14 cellular contexts compared by ENCODE assay signal in the genomic region with DNA sequence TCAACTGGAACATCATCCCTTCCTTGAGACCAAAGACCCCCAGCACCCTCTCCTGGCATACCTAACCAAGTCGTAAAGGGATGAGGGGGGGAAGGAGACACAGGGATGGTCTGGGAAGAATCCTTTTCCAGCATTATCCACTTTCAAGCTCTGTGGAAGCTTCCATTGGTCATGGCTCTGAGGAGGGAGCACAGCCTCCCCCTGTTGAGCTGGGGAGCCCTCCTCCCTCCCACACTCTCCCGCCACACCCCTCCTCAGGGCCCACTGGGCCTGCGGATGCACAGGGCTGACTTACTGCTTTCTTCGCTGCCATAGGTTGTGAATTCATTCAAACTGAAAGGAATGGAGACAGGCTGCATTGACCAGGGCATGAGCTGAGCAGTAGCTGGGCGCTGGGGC. TPM values are rescaled to one million over a fixed set of nuclear protein-coding genes. Genes with fewer than 3 reads are reported as not detected.
DNase-seq lines count a peak whose midpoint lies in the region; ATAC-seq and TF ChIP-seq lines count a peak whose summit lies in the region.
"Had no signal": no experiment of that assay in that cellular context is flagged by ENCODE, and none has a peak within 500 bp of the region (broad histone marks: within the 10 kb centered on the region; RNA-seq: fewer than 3 reads in every experiment).

No MANE protein-coding gene starts in this region.

- no peak overlapping the region for H3K27ac ChIP-seq in osteoblast (ENCODE audit: low read depth, low read length)
- H3K27ac ChIP-seq: SK-N-MC had no signal

- in situ Hi-C loops in GM13976 (cut with MboI; ENCODE audit: low sequenced_read_pairs, unreplicated experiment) = no loop called here

- no peak overlapping the region for H3K4me3 Mint-ChIP-seq in T-cell
- H3K4me3 Mint-ChIP-seq in T-helper 2 cell treated with Interferon-gamma antibody and Interleukin-4, amounts not matched to agents 5 μg/mL and 100 μg/mL, for 36 hours = no peak overlapping the region
- H3K4me3 Mint-ChIP-seq: CD8-positive, alpha-beta memory T cell had no signal

- no peaks in the 10 kb centered on the region for H3K27me3 ChIP-seq in osteoblast (ENCODE audit: insufficient read depth, low read length)

- ATAC-seq in SK-N-SH treated with all-trans-retinoic acid at 6 μM for 48 hours (peak; percentile 4; the same call in 1 of the 3 replicates), T-cell (replicated peaks in 1 of 4) (no peak), HG03159 (IDR thresholded peaks at IDR 0.05; ENCODE audit: unreplicated experiment) (no peak)

- no peaks in the 10 kb centered on the region for H3K27me3 Mint-ChIP-seq in T-cell
- no peaks in the 10 kb centered on the region for H3K27me3 Mint-ChIP-seq in T-helper 2 cell treated with Interferon-gamma antibody and Interleukin-4, amounts not matched to agents 5 μg/mL and 100 μg/mL, for 36 hours (ENCODE audit: low read depth)
- H3K27me3 Mint-ChIP-seq: CD8-positive, alpha-beta memory T cell had no signal

- peaks cover 18 to 21% (median 21%) of the 10 kb centered on the region in 3 donors for H3K4me1 Mint-ChIP-seq in T-cell
- peaks cover 19% of the 10 kb centered on the region for H3K4me1 Mint-ChIP-seq in T-helper 2 cell treated with Interferon-gamma antibody and Interleukin-4, amounts not matched to agents 5 μg/mL and 100 μg/mL, for 36 hours (ENCODE audit: low read depth)

- no peaks in the 10 kb centered on the region for H3K79me2 ChIP-seq in osteoblast (ENCODE audit: insufficient read depth, low read length)

- peaks cover 52% of the 10 kb centered on the region for H3K36me3 ChIP-seq in osteoblast (ENCODE audit: insufficient read depth, low read length)

- H3K9me3 ChIP-seq in osteoblast (ENCODE audit: low read depth, low read length) = no peaks in the 10 kb centered on the region
- H3K9me3 ChIP-seq: HAP-1 had no signal

- no peak overlapping the region for H3K27ac Mint-ChIP-seq in T-cell
- no peak overlapping the region for H3K27ac Mint-ChIP-seq in T-helper 2 cell treated with Interferon-gamma antibody and Interleukin-4, amounts not matched to agents 5 μg/mL and 100 μg/mL, for 36 hours

- H3K4me1 ChIP-seq in osteoblast (ENCODE audit: insufficient read depth, low read length) = peaks cover 4% of the 10 kb centered on the region
- H3K4me1 ChIP-seq: HAP-1 had no signal

- peaks cover 38% of the 10 kb centered on the region for H3K36me3 Mint-ChIP-seq in T-cell
- H3K36me3 Mint-ChIP-seq in T-helper 2 cell treated with Interferon-gamma antibody and Interleukin-4, amounts not matched to agents 5 μg/mL and 100 μg/mL, for 36 hours (ENCODE audit: low read depth) = peaks cover 47% of the 10 kb centered on the region

- CTCF ChIA-PET in T-cell (lab: Charles Lee) = interaction anchor here (0.5 to 2.0 kb wide), 8 partner anchors 12 to 471 kb away, joined by 3 to 6 read pairs (median 4); a partner anchor contains a TSS

- H3K4me3 ChIP-seq in osteoblast (ENCODE audit: insufficient read depth, low read length) = no peak overlapping the region
- H3K4me3 ChIP-seq: HAP-1, SK-N-MC had no signal

- DNase-seq in AG20443 (ENCODE audit: low spot score) = peak; percentile 7
- peak; percentile 37 for DNase-seq in GM13976 (ENCODE audit: low spot score)
- peak; percentile 44 for DNase-seq in osteoblast (ENCODE audit: insufficient read length, low spot score, missing footprints)
- DNase-seq in T-cell = no peak
- no peak for DNase-seq in stimulated activated CD4-positive, alpha-beta T cell treated with anti-CD3 and anti-CD28 coated beads, Interleukin-2, amount 100 ng/mL, for 48 hours
- no peak for DNase-seq in T-helper 2 cell treated with Interferon-gamma antibody and Interleukin-4, amounts not matched to agents 5 μg/mL and 100 μg/mL, for 36 hours (ENCODE audit: low spot score)

- POLR2A ChIA-PET in T-cell (lab: Charles Lee) = no interaction called here

- H4K20me1 ChIP-seq in osteoblast (ENCODE audit: insufficient read depth, low read length) = peaks cover 5% of the 10 kb centered on the region

- no peak overlapping the region for H2AFZ ChIP-seq in osteoblast (ENCODE audit: low read length)

- TF ChIP-seq CTCF in GM13976 (IDR thresholded peaks at IDR 0.05; ENCODE audit: borderline replicate concordance, control extremely low read depth, extremely low read depth, insufficient read depth, missing control alignments) (no peak), osteoblast (IDR thresholded peaks at IDR 0.05; ENCODE audit: extremely low read depth, low read depth, low read length) (no peak)

- H3K4me2 ChIP-seq in osteoblast (ENCODE audit: insufficient read depth, low read length) = no peak overlapping the region

- H3K9me3 Mint-ChIP-seq in T-cell = no peaks in the 10 kb centered on the region
- no peaks in the 10 kb centered on the region for H3K9me3 Mint-ChIP-seq in T-helper 2 cell treated with Interferon-gamma antibody and Interleukin-4, amounts not matched to agents 5 μg/mL and 100 μg/mL, for 36 hours
- H3K9me3 Mint-ChIP-seq: CD8-positive, alpha-beta memory T cell had no signal

TF ChIP-seq in SK-N-SH treated with all-trans-retinoic acid at 6 μM for 48 hours, 23 proteins besides CTCF, POLR2A, EP300 and RAD21:
- TF ChIP-seq RARB (CRISPR knock-in tag; IDR thresholded peaks at IDR 0.05) = no peak
- TF ChIP-seq ZNF565 (CRISPR knock-in tag; conservative IDR thresholded peaks at IDR 0.05; ENCODE audit: low read depth) = no peak
- TF ChIP-seq TCF4 (CRISPR knock-in tag; IDR thresholded peaks at IDR 0.05; ENCODE audit: borderline replicate concordance) = no peak
- TF ChIP-seq, protein P1, sequence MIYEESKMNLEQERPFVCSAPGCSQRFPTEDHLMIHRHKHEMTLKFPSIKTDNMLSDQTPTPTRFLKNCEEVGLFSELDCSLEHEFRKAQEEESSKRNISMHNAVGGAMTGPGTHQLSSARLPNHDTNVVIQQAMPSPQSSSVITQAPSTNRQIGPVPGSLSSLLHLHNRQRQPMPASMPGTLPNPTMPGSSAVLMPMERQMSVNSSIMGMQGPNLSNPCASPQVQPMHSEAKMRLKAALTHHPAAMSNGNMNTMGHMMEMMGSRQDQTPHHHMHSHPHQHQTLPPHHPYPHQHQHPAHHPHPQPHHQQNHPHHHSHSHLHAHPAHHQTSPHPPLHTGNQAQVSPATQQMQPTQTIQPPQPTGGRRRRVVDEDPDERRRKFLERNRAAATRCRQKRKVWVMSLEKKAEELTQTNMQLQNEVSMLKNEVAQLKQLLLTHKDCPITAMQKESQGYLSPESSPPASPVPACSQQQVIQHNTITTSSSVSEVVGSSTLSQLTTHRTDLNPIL (CRISPR knock-in tag; IDR thresholded peaks at IDR 0.05; ENCODE audit: low read depth) = no peak
- no peak for TF ChIP-seq ARNTL (CRISPR knock-in tag; IDR thresholded peaks at IDR 0.05; ENCODE audit: borderline replicate concordance, low read depth)
- no peak for TF ChIP-seq ZNF8 (CRISPR knock-in tag; IDR thresholded peaks at IDR 0.05)
- no peak for TF ChIP-seq CSDC2 (CRISPR knock-in tag; IDR thresholded peaks at IDR 0.05)
- no peak for TF ChIP-seq TOX (CRISPR knock-in tag; IDR thresholded peaks at IDR 0.05; ENCODE audit: borderline replicate concordance)

RNA-seq across cellular contexts. Expression of a gene that starts 12.4 kb away (rescaled TPM):
- total RNA-seq in osteoblast (not detected in 2 replicates), T-cell (not detected)
- total RNA-seq: CD8-positive, alpha-beta memory T cell; HT1080; M059J; OCI-LY7 had no signal

RNA-seq across cellular contexts. Expression of a gene that starts 26.6 kb away (rescaled TPM):
- total RNA-seq in osteoblast (33.6 and 36.6 TPM in 2 replicates), T-cell (100 to 1,000 TPM in 1 of 5 donors, 10 to 100 TPM in 4; 75.9 to 104 (median 87.0) TPM)

RNA-seq across cellular contexts. Expression of a gene that starts 35.2 kb away (rescaled TPM):
- total RNA-seq in osteoblast = 30.6 and 33.3 TPM in 2 replicates
- 10 to 100 TPM; 30.4 to 54.0 (median 48.9) TPM for total RNA-seq in T-cell

RNA-seq across cellular contexts. Expression of a gene that starts 47.0 kb away (rescaled TPM):
- total RNA-seq in osteoblast (94.8 and 99.3 TPM in 2 replicates), T-cell (10 to 100 TPM; 60.8 to 69.0 (median 63.5) TPM)

Comparison
In these comparisons a context has a peak if more than half of its experiments do, and no peak if none do; other contexts are left out.
1. DNase-seq: peak in AG20443 (single experiment), GM13976 (single experiment) and osteoblast (single experiment); none in T-cell (0 of 34), stimulated activated CD4-positive, alpha-beta T cell treated with anti-CD3 and anti-CD28 coated beads, Interleukin-2, amount 100 ng/mL, for 48 hours (0 of 2) and T-helper 2 cell treated with Interferon-gamma antibody and Interleukin-4, amounts not matched to agents 5 μg/mL and 100 μg/mL, for 36 hours (single experiment).